ENCODE assay signal across 17 cellular contexts in the genomic region with DNA sequence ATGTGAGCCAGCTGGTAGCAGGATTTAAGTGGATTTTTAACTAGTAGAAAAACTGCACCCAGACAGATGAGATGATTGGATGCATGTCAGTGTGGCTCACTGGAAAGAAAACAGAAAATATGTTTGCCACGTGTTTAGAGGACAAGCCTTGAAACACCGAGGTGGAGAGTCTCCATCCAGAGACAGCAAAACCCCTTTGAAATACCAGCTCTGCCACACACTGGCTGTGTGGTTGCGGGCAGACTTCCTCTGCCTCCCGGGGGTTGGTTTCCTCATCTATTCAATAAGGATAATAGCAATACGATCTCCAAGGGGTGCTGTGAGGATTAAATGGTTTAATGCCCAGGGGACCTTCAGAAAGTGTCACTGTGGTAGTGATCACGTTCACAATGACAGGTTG.
"Had no signal": no experiment of that assay in that cellular context is flagged by ENCODE, and none has a peak within 500 bp of the region (broad histone marks: within the 10 kb centered on the region; RNA-seq: fewer than 3 reads in every experiment).

No MANE protein-coding gene starts in this region.

- H3K27ac Mint-ChIP-seq: immature natural killer cell, mesothelial cell of epicardium, type B pancreatic cell had no signal

- H3K9me3 ChIP-seq: esophagus muscularis mucosa, lower lobe of right lung, ovary, sigmoid colon, suprapubic skin had no signal

- H3K4me1 Mint-ChIP-seq: immature natural killer cell had no signal

- ATAC-seq: activated CD4-positive, CD25-positive, alpha-beta regulatory T cell treated with anti-CD3 and anti-CD28 coated beads, Interleukin-2, amount 50 U/mL, for 24 hours; lower lobe of right lung had no signal

- H3K27ac ChIP-seq: cardiac muscle cell, esophagus muscularis mucosa, lower lobe of right lung, ovary, sigmoid colon, suprapubic skin had no signal

- H3K9me3 Mint-ChIP-seq: immature natural killer cell, mesothelial cell of epicardium, neural crest cell, type B pancreatic cell had no signal

- H3K36me3 Mint-ChIP-seq: immature natural killer cell, mesothelial cell of epicardium, type B pancreatic cell had no signal

- H3K4me3 Mint-ChIP-seq: immature natural killer cell, mesothelial cell of epicardium, neural crest cell, type B pancreatic cell had no signal

- H3K4me3 ChIP-seq: cardiac muscle cell, esophagus muscularis mucosa, lower lobe of right lung, ovary, sigmoid colon, suprapubic skin had no signal

- H3K36me3 ChIP-seq: cardiac muscle cell, esophagus muscularis mucosa, lower lobe of right lung, ovary, sigmoid colon, suprapubic skin had no signal

- DNase-seq: activated CD4-positive, alpha-beta T cell treated with anti-CD3 and anti-CD28 coated beads, Interleukin-2, amount 50 U/mL, for 4 hours; activated CD8-positive, alpha-beta memory T cell treated with anti-CD3 and anti-CD28 coated beads, Interleukin-2, amount 50 U/mL, for 4 hours; activated naive CD4-positive, alpha-beta T cell treated with Interleukin-2 at 50 U/mL for 16 hours; glutamatergic neuron; immature natural killer cell; left cardiac atrium; lower lobe of right lung; ovary; sigmoid colon; stimulated activated CD4-positive, alpha-beta T cell treated with anti-CD3 and anti-CD28 coated beads, Interleukin-2, amount 100 ng/mL, for 24 hours had no signal
